Comparison of ENCODE assay signal across 28 cellular contexts in the genomic region with DNA sequence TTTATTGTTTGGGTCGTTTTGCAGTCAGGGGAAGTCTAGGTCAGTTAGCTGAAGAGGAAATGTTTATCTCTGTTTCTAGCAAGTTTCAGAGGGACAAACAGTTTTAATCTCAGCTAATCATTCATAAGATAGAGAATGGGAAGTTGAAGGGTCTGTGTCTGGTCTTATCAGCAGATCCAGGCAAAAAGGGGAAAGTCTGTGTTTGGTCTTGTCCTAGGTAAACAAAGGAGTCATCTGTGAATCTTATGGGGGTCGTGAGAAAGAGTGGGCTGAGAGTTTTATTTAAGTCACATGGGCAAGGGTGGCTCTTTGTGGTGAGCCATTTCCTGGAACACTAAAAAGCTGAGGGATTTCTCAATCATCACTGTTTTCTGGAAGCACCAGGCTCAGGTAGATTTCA. TPM values are rescaled to one million over a fixed set of nuclear protein-coding genes. Genes with fewer than 3 reads are reported as not detected.
DNase-seq lines count a peak whose midpoint lies in the region; ATAC-seq and TF ChIP-seq lines count a peak whose summit lies in the region.
"Had no signal": no experiment of that assay in that cellular context is flagged by ENCODE, and none has a peak within 500 bp of the region (broad histone marks: within the 10 kb centered on the region; RNA-seq: fewer than 3 reads in every experiment).

No MANE protein-coding gene starts in this region.

- H3K4me1 Mint-ChIP-seq in neural crest cell, result peaks cover 6% of the 10 kb centered on the region

- H3K27ac Mint-ChIP-seq in neural crest cell (ENCODE audit: unreplicated experiment), result peak overlapping the region; percentile 29
- H3K27ac Mint-ChIP-seq: CD4-positive, alpha-beta T cell had no signal

- peak; percentile 29 for DNase-seq in HT1080 (ENCODE audit: low read depth)
- DNase-seq in fibroblast of villous mesenchyme (ENCODE audit: low read depth), result peak; percentile 33
- no peak for DNase-seq in neural crest cell (ENCODE audit: low read depth, low spot score)
- DNase-seq in HPDE6-E6E7 (ENCODE audit: extremely low spot score), result no peak
- no peak for DNase-seq in GDM1 (lab: John Stamatoyannopoulos, UW)
- DNase-seq: AML-193; CD4-positive, alpha-beta T cell; IMR-90; KG1; NCI-H1048; NCI-H1417; NCI-H1694; NCI-H2029 treated with DMSO at 0.1 percent for 48 hours; NCI-H446 treated with DMSO at 0.1 percent for 48 hours; NCI-H526; NCI-H82; NK-92 treated with Interleukin-12 subunit alpha and Interleukin-12 subunit beta, amount 100 ng/mL, for 24 hours; PC-9; SJCRH30 had no signal

- no peak overlapping the region for H3K4me3 Mint-ChIP-seq in neural crest cell
- H3K4me3 Mint-ChIP-seq: CD4-positive, alpha-beta T cell had no signal

- H3K4me3 ChIP-seq in fibroblast of villous mesenchyme (ENCODE audit: low read depth, low read length), result no peak overlapping the region
- H3K4me3 ChIP-seq: A549; BLaER1 treated with 17β-estradiol and CSF1 and Interleukin-3, amounts not matched to agents 10 nM and 100 nM; GM12878; PC-9; SJCRH30 had no signal

- H3K27me3 Mint-ChIP-seq in neural crest cell (ENCODE audit: low read depth), result peaks cover 21% of the 10 kb centered on the region

- no peaks in the 10 kb centered on the region for H3K36me3 Mint-ChIP-seq in neural crest cell (ENCODE audit: low read depth)

- TF ChIP-seq CTCF in fibroblast of villous mesenchyme (IDR thresholded peaks at IDR 0.05; ENCODE audit: insufficient read depth, low read depth, low read length) (no peak), neural crest cell (conservative IDR thresholded peaks at IDR 0.05) (no peak)

- ATAC-seq in GM21367 (IDR thresholded peaks at IDR 0.05; ENCODE audit: unreplicated experiment) (no peak), HG03045 (IDR thresholded peaks at IDR 0.05; ENCODE audit: unreplicated experiment) (no peak)
- ATAC-seq: A549, GM12878, HCT116, Right ventricle myocardium inferior, SK-N-SH treated with all-trans-retinoic acid at 6 μM for 48 hours had no signal

- H3K9me3 Mint-ChIP-seq in neural crest cell, result no peaks in the 10 kb centered on the region

RNA-seq across cellular contexts. Expression of a gene that starts 5.6 kb away (rescaled TPM):
- total RNA-seq in HT1080 (2014; rRNA removed; shearing (Covaris generic)), result 3.6 and 6.5 TPM in 2 replicates
- polyA plus RNA-seq in HT1080 (2015; cell fraction: cytosol; rRNA removed), result 1.1 and 2.0 TPM in 2 replicates
- polyA plus RNA-seq in HT1080 (2015; cell fraction: nucleus; rRNA removed), result 3.5 and 5.2 TPM in 2 replicates
- total RNA-seq in fibroblast of villous mesenchyme, result 19.0 and 32.5 TPM in 2 replicates
- total RNA-seq in neural crest cell, result 10.2 and 11.6 TPM in 2 replicates
- total RNA-seq: CD4-positive, alpha-beta T cell; PC-9; RPMI7951 had no signal

Comparison
In these comparisons a context has a peak if more than half of its experiments do, and no peak if none do; other contexts are left out.
1. DNase-seq: peak in HT1080 (single experiment) and fibroblast of villous mesenchyme (single experiment); none in neural crest cell (single experiment), HPDE6-E6E7 (single experiment) and GDM1 (single experiment).